8 cellular contexts compared by ENCODE assay signal in the genomic region with DNA sequence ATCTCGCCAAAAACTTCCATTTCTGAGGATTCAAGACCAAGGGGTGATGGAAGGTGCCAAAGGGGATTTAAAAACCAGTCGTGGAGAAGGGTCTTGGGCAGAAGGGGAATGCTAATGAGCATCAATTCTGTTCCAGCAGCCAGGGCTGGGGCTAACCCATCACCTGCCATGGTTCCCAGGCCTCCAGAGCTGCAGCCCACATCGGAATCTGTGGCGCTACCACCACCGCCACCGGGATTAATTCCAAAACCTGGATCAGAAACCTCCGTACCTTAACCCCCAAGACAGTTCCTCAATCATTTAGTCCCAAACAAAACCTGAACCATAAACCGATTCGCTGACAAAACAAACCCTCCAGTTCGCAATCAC. TPM values are rescaled to one million over a fixed set of nuclear protein-coding genes. Genes with fewer than 3 reads are reported as not detected.
DNase-seq lines count a peak whose midpoint lies in the region; ATAC-seq and TF ChIP-seq lines count a peak whose summit lies in the region.

No MANE protein-coding gene starts in this region.

- H3K9me2 ChIP-seq in MM.1S (replicated peaks; ENCODE audit: insufficient read depth, low read length) = no peaks in the 10 kb centered on the region

- no peak for TF ChIP-seq CTCF in GM12865 (IDR thresholded peaks at IDR 0.05; ENCODE audit: insufficient read depth, low read depth, low read length, missing control alignments)
- TF ChIP-seq CTCF in MM.1S (IDR thresholded peaks at IDR 0.05; ENCODE audit: low read length) = no peak
- no peak for TF ChIP-seq CTCF in coronary artery (IDR thresholded peaks at IDR 0.05)
- TF ChIP-seq CTCF in uterus (IDR thresholded peaks at IDR 0.05) = no peak

- DNase-seq in GM12865 (ENCODE audit: low read depth) = no peak
- DNase-seq in MM.1S = no peak
- DNase-seq in coronary artery (ENCODE audit: low spot score) = no peak
- no peak for DNase-seq in uterus
- no peak for DNase-seq in NCI-H446 treated with DMSO at 0.1 percent for 48 hours (lab: John Stamatoyannopoulos, UW)
- no peak for DNase-seq in mesenteric fat pad (ENCODE audit: low spot score)

- H2AFZ ChIP-seq in MM.1S (ENCODE audit: low read length) = peak overlapping the region; percentile 88

- intact Hi-C loops in uterus (cut with DNase I; ENCODE audit: low total_unique reads) = no loop called here

- H3K36me3 ChIP-seq in MM.1S (replicated peaks; ENCODE audit: insufficient read depth, low read length) (no peaks in the 10 kb centered on the region), mesodermal cell (ENCODE audit: control insufficient read depth, insufficient read depth, low read length) (peaks cover 30% of the 10 kb centered on the region), uterus (no peaks in the 10 kb centered on the region)

- H3K4me3 ChIP-seq in GM12865 (ENCODE audit: low read depth, low read length) = peak overlapping the region; percentile 66
- H3K4me3 ChIP-seq in MM.1S (ENCODE audit: low read length) = peak overlapping the region; percentile 66
- peak overlapping the region; percentile 71 for H3K4me3 ChIP-seq in coronary artery
- peak overlapping the region; percentile 77 for H3K4me3 ChIP-seq in mesodermal cell (ENCODE audit: extremely low read depth, insufficient read depth, low read length, poor library complexity, severe bottlenecking)
- peak overlapping the region; percentile 71 to 77 for H3K4me3 ChIP-seq in uterus

- no peaks in the 10 kb centered on the region for H3K4me1 ChIP-seq in MM.1S (ENCODE audit: low read length)
- H3K4me1 ChIP-seq in mesodermal cell (ENCODE audit: control insufficient read depth, insufficient read depth, low read length, poor library complexity, severe bottlenecking) = no peaks in the 10 kb centered on the region
- H3K4me1 ChIP-seq in uterus = no peaks in the 10 kb centered on the region

- no peaks in the 10 kb centered on the region for H3K79me2 ChIP-seq in MM.1S (ENCODE audit: low read length)

- no peak overlapping the region for H3K27ac ChIP-seq in MM.1S (ENCODE audit: low read length)
- H3K27ac ChIP-seq in coronary artery = peak overlapping the region; percentile 75 to 90
- peak overlapping the region; percentile 76 for H3K27ac ChIP-seq in mesodermal cell (ENCODE audit: low read depth, low read length, severe bottlenecking)
- peak overlapping the region; percentile 84 to 87 for H3K27ac ChIP-seq in uterus

- H3F3A ChIP-seq in MM.1S (ENCODE audit: insufficient read depth, low read length) = no peaks in the 10 kb centered on the region

- no peak for ATAC-seq in HG03097 (IDR thresholded peaks at IDR 0.05; ENCODE audit: low FRiP score, unreplicated experiment)

- H3K9ac ChIP-seq in MM.1S (ENCODE audit: low read length) = no peak overlapping the region

- 28 to 35% methylated on average over 10 of the region's 10 CpGs for WGBS in mesodermal cell (ENCODE audit: insufficient coverage in 2 of 2), 2 experiments

- H3K27me3 ChIP-seq in MM.1S (replicated peaks; ENCODE audit: insufficient read depth, low read length) (no peaks in the 10 kb centered on the region), uterus (no peaks in the 10 kb centered on the region)

- peak overlapping the region; percentile 52; the same call in 1 of the 2 replicates for H3K4me2 ChIP-seq in MM.1S (ENCODE audit: low read depth, low read length)

- H4K20me1 ChIP-seq in MM.1S (ENCODE audit: insufficient read depth, low read length) = no peaks in the 10 kb centered on the region

- no peak for TF ChIP-seq POLR2A in uterus (IDR thresholded peaks at IDR 0.05)

- H3K9me3 ChIP-seq in MM.1S (replicated peaks; ENCODE audit: insufficient read depth, low read length) (no peaks in the 10 kb centered on the region), mesodermal cell (ENCODE audit: control insufficient read depth, low read length) (peaks cover 28% of the 10 kb centered on the region), uterus (peaks cover 0 to 12% of the 10 kb centered on the region in 2 donors)

RNA-seq across cellular contexts. Expression of a gene that starts 0.6 kb away (rescaled TPM):
- 8.0 TPM for polyA plus RNA-seq in mesodermal cell (2013, experiment 1 of 2)
- polyA plus RNA-seq in mesodermal cell (2013, experiment 2 of 2) = 8.0 TPM
- 10 to 100 TPM in 2 of 4 donors, 1 to 10 TPM in 2; 9.7 to 35.9 (median 15.4) TPM for total RNA-seq in uterus
- total RNA-seq in mesenteric fat pad = 6.3 TPM

RNA-seq across cellular contexts. Expression of a gene that starts 20.8 kb away (rescaled TPM):
- 12.6 TPM for polyA plus RNA-seq in mesodermal cell (2013, experiment 1 of 2)
- polyA plus RNA-seq in mesodermal cell (2013, experiment 2 of 2) = 13.6 TPM
- 10 to 100 TPM; 11.8 to 27.9 (median 13.7) TPM for total RNA-seq in uterus
- total RNA-seq in mesenteric fat pad = 7.4 TPM

RNA-seq across cellular contexts. Expression of a gene that starts 20.8 kb away (rescaled TPM):
- 5.5 TPM for polyA plus RNA-seq in mesodermal cell (2013, experiment 1 of 2)
- 7.4 TPM for polyA plus RNA-seq in mesodermal cell (2013, experiment 2 of 2)
- 10 to 100 TPM in 3 of 4 donors, 1 to 10 TPM in 1; 2.3 to 28.0 (median 15.1) TPM for total RNA-seq in uterus
- 9.7 TPM for total RNA-seq in mesenteric fat pad

RNA-seq across cellular contexts. Expression of a gene that starts 41.2 kb away (rescaled TPM):
- polyA plus RNA-seq in mesodermal cell (2013, experiment 1 of 2) = 8.8 TPM
- 8.5 TPM for polyA plus RNA-seq in mesodermal cell (2013, experiment 2 of 2)
- total RNA-seq in uterus (10 to 100 TPM in 3 of 4 donors, 1 to 10 TPM in 1; 9.7 to 41.8 (median 29.9) TPM), mesenteric fat pad (13.6 TPM)
